Comparison of ENCODE assay signal across 8 cellular contexts in genomic region chr5:176647030-176647869, GRCh38. TPM values are rescaled to one million over a fixed set of nuclear protein-coding genes. Genes with fewer than 3 reads are reported as not detected.
DNase-seq lines count a peak whose midpoint lies in the region; TF ChIP-seq lines count a peak whose summit lies in the region.

TSPAN17 (plus strand) TSS chr5:176647484; CDS start chr5:176647616, 132 bp downstream.

- H2AK5ac ChIP-seq in H9 (ENCODE audit: insufficient read length, low read length), result no peak within 1 kb of the TSS

- no peak within 1 kb of the TSS for H4K8ac ChIP-seq in H9 (replicated peaks; ENCODE audit: insufficient read length, low read depth, low read length)

- no peaks in the 10 kb centered on the region for H3K27me3 ChIP-seq in H9 (ENCODE audit: insufficient read depth, low read length)

- no peaks in the 10 kb centered on the region; the same call in 1 of the 2 replicates for H3K79me2 ChIP-seq in H9 (ENCODE audit: insufficient read depth, low read length)

- H3K9me3 Mint-ChIP-seq in H9 (no peaks in the 10 kb centered on the region; a peak in 1 of 5 replicates), nephron (no peaks in the 10 kb centered on the region)
- no peaks in the 10 kb centered on the region for H3K9me3 Mint-ChIP-seq in stimulated activated naive CD8-positive, alpha-beta T cell treated with anti-CD3 and anti-CD28 coated beads, Interleukin-15, Interleukin-2, amounts not matched to agents 100 ng/mL and 50 ng/mL, for 24 hours

- no peak within 1 kb of the TSS for H4K5ac ChIP-seq in H9 (ENCODE audit: insufficient read length, low read depth, low read length)

- H3K27ac Mint-ChIP-seq in H9 (peak within 1 kb of the TSS; percentile 82 to 97 (median 90)), nephron (peak within 1 kb of the TSS; percentile 72 to 91 (median 78))
- peak within 1 kb of the TSS; percentile 95 for H3K27ac Mint-ChIP-seq in stimulated activated naive CD8-positive, alpha-beta T cell treated with anti-CD3 and anti-CD28 coated beads, Interleukin-15, Interleukin-2, amounts not matched to agents 100 ng/mL and 50 ng/mL, for 24 hours

- no peak within 1 kb of the TSS for H2BK5ac ChIP-seq in H9 (ENCODE audit: insufficient read length, low read length)

- TF ChIP-seq CTCF in H9 (conservative IDR thresholded peaks at IDR 0.05) (0 out of 3 replicates have a peak, but pooled peaks have one; percentile 18), fibroblast of pulmonary artery (IDR thresholded peaks at IDR 0.05; ENCODE audit: low read length, missing control alignments) (peak; percentile 21), nephron (IDR thresholded peaks at IDR 0.05; ENCODE audit: unreplicated experiment in 3 of 3) (peak in 1 of 3 experiments; percentile 10)

- no peak within 1 kb of the TSS for H2BK20ac ChIP-seq in H9 (ENCODE audit: low read depth, low read length, poor library complexity, severe bottlenecking)

- peak within 1 kb of the TSS; percentile 89 for H3K18ac ChIP-seq in H9 (ENCODE audit: insufficient read length, low read depth, low read length)

- no peak within 1 kb of the TSS for H3K23ac ChIP-seq in H9 (ENCODE audit: insufficient read length, low read depth, low read length)

- H3K4me1 Mint-ChIP-seq in H9 (peaks cover 60 to 79% of the 10 kb centered on the region in 2 experiments), nephron (peaks cover 12% of the 10 kb centered on the region)
- peaks cover 52% of the 10 kb centered on the region for H3K4me1 Mint-ChIP-seq in stimulated activated naive CD8-positive, alpha-beta T cell treated with anti-CD3 and anti-CD28 coated beads, Interleukin-15, Interleukin-2, amounts not matched to agents 100 ng/mL and 50 ng/mL, for 24 hours (ENCODE audit: low read depth)

- DNase-seq in H9 (peak; percentile 99), M059J (ENCODE audit: low read depth) (peak; percentile 98), SHP77 (lab: John Stamatoyannopoulos, UW) (peak; percentile 97), fibroblast of pulmonary artery (ENCODE audit: low read depth) (peak; percentile 99)
- DNase-seq in activated effector memory CD4-positive, alpha-beta T cell treated with Interleukin-2 at 50 U/mL for 16 hours, result peak; percentile 99

- H4K91ac ChIP-seq in H9 (ENCODE audit: insufficient read length, low read depth, low read length), result no peak within 1 kb of the TSS

- H2BK12ac ChIP-seq in H9 (ENCODE audit: insufficient read length, low read depth, low read length), result no peak within 1 kb of the TSS

- H3K4me1 ChIP-seq in ES-I3 (ENCODE audit: insufficient read depth, low read length), result peaks cover 20% of the 10 kb centered on the region; the same call in 1 of the 2 replicates
- peaks cover 2% of the 10 kb centered on the region; the same call in 1 of the 2 replicates for H3K4me1 ChIP-seq in H9 (ENCODE audit: insufficient read depth, low read length)

- no peak within 1 kb of the TSS for H2BK120ac ChIP-seq in H9 (ENCODE audit: low read depth, low read length, poor library complexity, severe bottlenecking)

- H3K27ac ChIP-seq in H9 (ENCODE audit: insufficient read length, low read depth, low read length), result no peak within 1 kb of the TSS

- peak within 1 kb of the TSS; percentile 85 for H3K4me3 ChIP-seq in fibroblast of pulmonary artery (replicated peaks; ENCODE audit: low read depth, low read length)

- 0 out of 2 replicates have a peak within 1 kb of the TSS, but pooled peaks have one; percentile 4 for H3K14ac ChIP-seq in H9 (ENCODE audit: insufficient read depth, low read length)

- no peak within 1 kb of the TSS for H3K4ac ChIP-seq in H9 (ENCODE audit: low read depth, low read length)

- no peaks in the 10 kb centered on the region for H3K36me3 ChIP-seq in ES-I3 (ENCODE audit: insufficient read depth, low read length)

- H3K4me3 Mint-ChIP-seq in H9, result peak within 1 kb of the TSS; percentile 82 to 91
- peak within 1 kb of the TSS; percentile 89 to 92 (median 92) for H3K4me3 Mint-ChIP-seq in nephron
- peak within 1 kb of the TSS; percentile 87 for H3K4me3 Mint-ChIP-seq in stimulated activated naive CD8-positive, alpha-beta T cell treated with anti-CD3 and anti-CD28 coated beads, Interleukin-15, Interleukin-2, amounts not matched to agents 100 ng/mL and 50 ng/mL, for 24 hours

- WGBS in H9 (ENCODE audit: extremely low coverage, insufficient read length, low lambda C conversion rate), result no CpG with 5 or more reads among the region's 64 CpGs

- H3K56ac ChIP-seq in H9 (ENCODE audit: insufficient read length, low read depth, low read length), result no peak within 1 kb of the TSS

- peaks cover 10% of the 10 kb centered on the region for H3K23me2 ChIP-seq in H9 (ENCODE audit: insufficient read length, low read depth, low read length, poor library complexity, severe bottlenecking)

- peak within 1 kb of the TSS; percentile 89 for H3K9ac ChIP-seq in ES-I3 (ENCODE audit: low read depth, low read length)
- peak within 1 kb of the TSS; percentile 48 for H3K9ac ChIP-seq in H9 (ENCODE audit: extremely low read depth, insufficient read length, low read length)

- H2AFZ ChIP-seq in H9 (ENCODE audit: low read length), result no peak within 1 kb of the TSS

- no peaks in the 10 kb centered on the region for H3K9me3 ChIP-seq in ES-I3 (ENCODE audit: control insufficient read depth, insufficient read depth, low read length)
- H3K9me3 ChIP-seq in H9 (ENCODE audit: control insufficient read depth, low read depth, low read length), result no peaks in the 10 kb centered on the region

- H3T11ph ChIP-seq in H9 (ENCODE audit: low read length), result no peak within 1 kb of the TSS

- H2BK15ac ChIP-seq in H9 (ENCODE audit: low read depth, low read length), result no peak within 1 kb of the TSS

- peak within 1 kb of the TSS; percentile 72 for H3K4me2 ChIP-seq in H9 (ENCODE audit: insufficient read depth, insufficient read length, low read length)

- peaks cover 4% of the 10 kb centered on the region for H3K27me3 Mint-ChIP-seq in H9 (ENCODE audit: low read depth)
- peaks cover 3% of the 10 kb centered on the region for H3K27me3 Mint-ChIP-seq in nephron (ENCODE audit: low read depth)
- no peaks in the 10 kb centered on the region for H3K27me3 Mint-ChIP-seq in stimulated activated naive CD8-positive, alpha-beta T cell treated with anti-CD3 and anti-CD28 coated beads, Interleukin-15, Interleukin-2, amounts not matched to agents 100 ng/mL and 50 ng/mL, for 24 hours

- peaks cover 8% of the 10 kb centered on the region for H3K79me1 ChIP-seq in H9 (ENCODE audit: insufficient read depth, low read depth, low read length, poor library complexity, severe bottlenecking)

- H3K36me3 Mint-ChIP-seq in H9 (ENCODE audit: insufficient read depth in 1 of 3, low read depth in 3 of 3) (peaks cover 0 to 3% (median under 1%) of the 10 kb centered on the region in 3 experiments; a peak in 4 of 7 replicates), nephron (ENCODE audit: low read depth) (no peaks in the 10 kb centered on the region)
- H3K36me3 Mint-ChIP-seq in stimulated activated naive CD8-positive, alpha-beta T cell treated with anti-CD3 and anti-CD28 coated beads, Interleukin-15, Interleukin-2, amounts not matched to agents 100 ng/mL and 50 ng/mL, for 24 hours (ENCODE audit: low read depth), result no peaks in the 10 kb centered on the region

- no peaks in the 10 kb centered on the region for H4K20me1 ChIP-seq in H9 (ENCODE audit: control insufficient read depth, insufficient read depth, insufficient read length)

RNA-seq across cellular contexts. Expression of gene TSPAN17, which starts in this region (rescaled TPM):
- 46.8 and 51.9 TPM in 2 replicates for total RNA-seq in H9 (2021)
- total RNA-seq in M059J (2014; rRNA removed; shearing (Covaris generic)), result 16.6 and 27.8 TPM in 2 replicates
